In the genomic region with DNA sequence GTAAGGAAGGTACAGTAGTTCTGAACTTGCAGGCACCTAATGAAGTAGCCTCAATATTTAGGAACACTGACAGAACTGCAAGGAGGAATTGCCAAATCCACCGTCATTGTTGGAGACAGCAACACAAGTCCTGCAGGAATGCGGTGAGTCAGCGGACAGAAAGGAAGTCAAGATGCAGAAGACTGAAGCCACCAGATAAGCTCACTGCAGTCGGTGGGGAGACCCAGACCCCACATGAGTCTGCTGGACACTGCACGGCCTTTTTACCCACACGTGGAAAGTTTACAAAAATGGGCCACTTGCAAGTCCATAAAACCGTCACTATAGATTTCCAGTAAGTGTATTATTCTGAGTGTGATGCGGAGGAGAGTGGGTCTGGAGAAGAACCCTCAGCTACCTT, we compare ENCODE assay signal across 18 cellular contexts.
DNase-seq lines count a peak whose midpoint lies in the region; ATAC-seq lines count a peak whose summit lies in the region.
"Had no signal": no experiment of that assay in that cellular context is flagged by ENCODE, and none has a peak within 500 bp of the region (broad histone marks: within the 10 kb centered on the region; RNA-seq: fewer than 3 reads in every experiment).

No MANE protein-coding gene starts in this region.

- ATAC-seq in HG03039 (IDR thresholded peaks at IDR 0.05; ENCODE audit: unreplicated experiment) = no peak
- no peak for ATAC-seq in HG03045 (IDR thresholded peaks at IDR 0.05; ENCODE audit: unreplicated experiment)

- DNase-seq in Daoy (ENCODE audit: low read depth) (peak; percentile 30), HT1080 (ENCODE audit: low read depth) (peak; percentile 32), islet precursor cell (peak; percentile 78), ureter (ENCODE audit: low spot score) (peak; percentile 20), NCI-H345 (lab: John Stamatoyannopoulos, UW) (no peak)
- DNase-seq: DMS79 treated with DMSO at 0.1 percent for 48 hours, HCEC 1CT, KG1, NCI-H1105 treated with DMSO at 0.1 percent for 48 hours, NCI-H1694, NCI-H2081 treated with DMSO at 0.1 percent for 48 hours, NCI-H510A, NCI-H774, RPMI8226, SHP77 treated with DMSO at 0.1 percent for 48 hours, SK-N-SH had no signal
